In the genomic region with DNA sequence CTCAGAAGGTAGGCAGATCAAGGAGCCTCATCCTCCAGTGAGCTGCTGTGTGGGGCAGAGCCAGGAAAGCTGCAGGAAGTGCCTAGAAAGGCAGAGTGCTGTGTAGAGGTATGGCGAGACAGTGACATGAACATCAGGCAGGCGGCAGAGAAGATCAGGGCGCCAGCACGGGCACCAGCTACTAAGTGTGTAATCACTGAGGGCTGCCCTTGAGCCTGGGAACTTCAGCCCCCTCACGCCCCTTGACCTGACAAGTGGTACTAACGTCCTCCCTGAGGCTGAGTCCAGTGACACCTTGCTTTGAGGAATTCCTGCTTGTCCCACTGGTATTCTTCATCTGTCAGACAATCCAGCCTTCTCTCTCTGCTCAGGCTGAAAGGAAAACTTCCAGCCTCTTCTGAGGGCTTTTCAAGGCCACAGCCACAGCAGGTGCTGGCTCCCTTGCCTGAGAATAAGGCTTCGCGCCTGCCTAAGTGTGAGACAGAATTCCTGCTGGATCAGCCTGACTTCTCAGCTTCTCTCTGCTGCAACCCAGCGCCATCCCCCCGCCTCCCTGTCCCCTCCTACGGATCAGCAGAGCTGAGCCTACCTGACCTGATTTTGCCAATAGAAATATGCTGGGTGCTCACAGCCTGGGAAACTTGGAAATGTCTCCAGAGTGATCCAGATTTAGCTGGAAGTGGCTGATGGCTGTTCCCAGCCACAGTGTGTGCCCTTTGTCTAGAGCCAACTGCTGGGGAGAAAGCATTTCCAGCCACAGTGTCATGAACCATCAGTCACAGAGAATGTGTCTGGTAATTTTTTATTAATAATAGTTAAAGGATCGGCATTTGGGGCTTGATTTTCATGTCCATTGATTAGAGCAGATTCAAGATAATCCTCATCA, we compare ENCODE assay signal across 8 cellular contexts.
DNase-seq lines count a peak whose midpoint lies in the region; ATAC-seq and TF ChIP-seq lines count a peak whose summit lies in the region.

No MANE protein-coding gene starts in this region.

- no peak overlapping the region for H3K27ac ChIP-seq in CD8-positive, alpha-beta memory T cell (ENCODE audit: low read depth, low read length)

- POLR2A ChIA-PET in CD8-positive, alpha-beta memory T cell (lab: Charles Lee): no interaction called here
- POLR2A ChIA-PET in activated CD8-positive, alpha-beta T cell treated with anti-CD3 and anti-CD28 coated beads for 36 hours (lab: Charles Lee): interaction anchor here (0.8 to 2.0 kb wide), 3 partner anchors 10 to 150 kb away, joined by 3 to 12 read pairs (median 4); no protein-coding TSS in a partner anchor

- H3K27ac Mint-ChIP-seq in CD8-positive, alpha-beta memory T cell: peak overlapping the region in 5 of 8 donors; percentile 12 to 77 (median 55)
- H3K27ac Mint-ChIP-seq in activated CD8-positive, alpha-beta T cell treated with anti-CD3 and anti-CD28 coated beads for 36 hours: peak overlapping the region; percentile 87
- H3K27ac Mint-ChIP-seq in progenitor cell of endocrine pancreas: peak overlapping the region; percentile 29

- no peaks in the 10 kb centered on the region for H3K9me3 Mint-ChIP-seq in CD8-positive, alpha-beta memory T cell
- H3K9me3 Mint-ChIP-seq in activated CD8-positive, alpha-beta T cell treated with anti-CD3 and anti-CD28 coated beads for 36 hours: no peaks in the 10 kb centered on the region
- no peaks in the 10 kb centered on the region for H3K9me3 Mint-ChIP-seq in progenitor cell of endocrine pancreas (ENCODE audit: low read depth)

- H3K9me3 ChIP-seq in CD8-positive, alpha-beta memory T cell (ENCODE audit: low read length): no peaks in the 10 kb centered on the region

- H3K27me3 Mint-ChIP-seq in CD8-positive, alpha-beta memory T cell: no peaks in the 10 kb centered on the region
- no peaks in the 10 kb centered on the region for H3K27me3 Mint-ChIP-seq in activated CD8-positive, alpha-beta T cell treated with anti-CD3 and anti-CD28 coated beads for 36 hours
- no peaks in the 10 kb centered on the region for H3K27me3 Mint-ChIP-seq in progenitor cell of endocrine pancreas

- H3K4me1 Mint-ChIP-seq in CD8-positive, alpha-beta memory T cell: peaks cover 36 to 78% (median 37%) of the 10 kb centered on the region in 3 donors
- peaks cover 78% of the 10 kb centered on the region for H3K4me1 Mint-ChIP-seq in activated CD8-positive, alpha-beta T cell treated with anti-CD3 and anti-CD28 coated beads for 36 hours (ENCODE audit: low read depth)
- peaks cover 3% of the 10 kb centered on the region for H3K4me1 Mint-ChIP-seq in progenitor cell of endocrine pancreas (ENCODE audit: low read depth)

- no peak for TF ChIP-seq CTCF in activated CD8-positive, alpha-beta T cell treated with anti-CD3 and anti-CD28 coated beads for 36 hours (IDR thresholded peaks at IDR 0.05)
- no peak for TF ChIP-seq CTCF in progenitor cell of endocrine pancreas (IDR thresholded peaks at IDR 0.05; ENCODE audit: unreplicated experiment)

- intact Hi-C loops in activated CD8-positive, alpha-beta T cell treated with anti-CD3 and anti-CD28 coated beads for 36 hours (cut with micrococcal nuclease): no loop called here
- intact Hi-C loops in left ventricle myocardium superior (cut with micrococcal nuclease): no loop called here

- no peaks in the 10 kb centered on the region for H3K27me3 ChIP-seq in CD8-positive, alpha-beta memory T cell (ENCODE audit: insufficient read depth, low read length, poor library complexity, severe bottlenecking)

- H3K36me3 Mint-ChIP-seq in CD8-positive, alpha-beta memory T cell: no peaks in the 10 kb centered on the region
- H3K36me3 Mint-ChIP-seq in activated CD8-positive, alpha-beta T cell treated with anti-CD3 and anti-CD28 coated beads for 36 hours (ENCODE audit: low read depth): no peaks in the 10 kb centered on the region
- no peaks in the 10 kb centered on the region for H3K36me3 Mint-ChIP-seq in progenitor cell of endocrine pancreas (ENCODE audit: insufficient read depth)

- H3K4me3 Mint-ChIP-seq in CD8-positive, alpha-beta memory T cell: no peak overlapping the region
- H3K4me3 Mint-ChIP-seq in activated CD8-positive, alpha-beta T cell treated with anti-CD3 and anti-CD28 coated beads for 36 hours: no peak overlapping the region
- H3K4me3 Mint-ChIP-seq in progenitor cell of endocrine pancreas (ENCODE audit: low read depth): no peak overlapping the region

- peaks cover 29% of the 10 kb centered on the region for H3K4me1 ChIP-seq in CD8-positive, alpha-beta memory T cell (ENCODE audit: insufficient read depth, low read length)

- CTCF ChIA-PET in CD8-positive, alpha-beta memory T cell (lab: Charles Lee): interaction anchor here (1.1 kb wide), 1 partner anchor 17 kb away, joined by 3 read pairs; no protein-coding TSS in a partner anchor
- CTCF ChIA-PET in activated CD8-positive, alpha-beta T cell treated with anti-CD3 and anti-CD28 coated beads for 36 hours (lab: Charles Lee): interaction anchor here (1.1 to 2.4 kb wide), 2 partner anchors 11 to 32 kb away, joined by 4 to 12 read pairs; no protein-coding TSS in a partner anchor

- no peaks in the 10 kb centered on the region for H3K36me3 ChIP-seq in CD8-positive, alpha-beta memory T cell (ENCODE audit: insufficient read depth, low read length)

- H3K4me3 ChIP-seq in CD8-positive, alpha-beta memory T cell (ENCODE audit: low read length): no peak overlapping the region

- no peak for ATAC-seq in activated CD8-positive, alpha-beta T cell treated with anti-CD3 and anti-CD28 coated beads for 36 hours
- ATAC-seq in left ventricle myocardium superior: peak; percentile 54
- no peak for ATAC-seq in HG03521 (IDR thresholded peaks at IDR 0.05; ENCODE audit: unreplicated experiment)

- DNase-seq in CD8-positive, alpha-beta memory T cell: peak in 1 of 5 donors; percentile 30
- peak; percentile 31 for DNase-seq in activated CD8-positive, alpha-beta T cell treated with anti-CD3 and anti-CD28 coated beads for 36 hours
- DNase-seq in left ventricle myocardium superior (peak; percentile 33), progenitor cell of endocrine pancreas (ENCODE audit: low spot score, unreplicated experiment) (no peak), NCI-H1694 treated with DMSO at 0.1 percent for 48 hours (lab: John Stamatoyannopoulos, UW) (no peak), dermis blood vessel endothelial cell (no peak)
- DNase-seq in stimulated activated CD4-positive, alpha-beta T cell treated with anti-CD3 and anti-CD28 coated beads, Interleukin-12 subunit alpha, Interleukin-12 subunit beta, amount 100 ng/mL, for 4 hours: no peak

Comparison
In these comparisons a context has a peak if more than half of its experiments do, and no peak if none do; other contexts are left out.
1. DNase-seq: peak in activated CD8-positive, alpha-beta T cell treated with anti-CD3 and anti-CD28 coated beads for 36 hours (single experiment) and left ventricle myocardium superior (single experiment); none in progenitor cell of endocrine pancreas (single experiment), NCI-H1694 treated with DMSO at 0.1 percent for 48 hours (single experiment), dermis blood vessel endothelial cell (single experiment) and stimulated activated CD4-positive, alpha-beta T cell treated with anti-CD3 and anti-CD28 coated beads, Interleukin-12 subunit alpha, Interleukin-12 subunit beta, amount 100 ng/mL, for 4 hours (single experiment).
2. H3K27ac Mint-ChIP-seq: peak in every context shown above with its lines; median percentile 87 in activated CD8-positive, alpha-beta T cell treated with anti-CD3 and anti-CD28 coated beads for 36 hours; 55 in CD8-positive, alpha-beta memory T cell; 29 in progenitor cell of endocrine pancreas.